ENCODE assay signal across 8 cellular contexts in genomic region chr11:65083134-65083833, GRCh38. TPM values are rescaled to one million over a fixed set of nuclear protein-coding genes. Genes with fewer than 3 reads are reported as not detected.
DNase-seq lines count a peak whose midpoint lies in the region; ATAC-seq and TF ChIP-seq lines count a peak whose summit lies in the region.

No MANE protein-coding gene starts in this region.

- H3K9me3 ChIP-seq in WERI-Rb-1 (ENCODE audit: severe bottlenecking) (no peaks in the 10 kb centered on the region), iPS-15b (ENCODE audit: control insufficient read depth, insufficient read depth, low read length) (no peaks in the 10 kb centered on the region), suprapubic skin (no peaks in the 10 kb centered on the region)

- H3K27ac ChIP-seq in WERI-Rb-1 = peak overlapping the region; percentile 97
- no peak overlapping the region for H3K27ac ChIP-seq in suprapubic skin

- peak overlapping the region; percentile 92 for H3K4me3 ChIP-seq in GM12864 (ENCODE audit: low read depth, low read length)
- peak overlapping the region; percentile 90 for H3K4me3 ChIP-seq in WERI-Rb-1 (ENCODE audit: low read depth, low read length)
- peak overlapping the region; percentile 96 for H3K4me3 ChIP-seq in iPS-15b (ENCODE audit: low read depth, low read length)
- peak overlapping the region; percentile 64 for H3K4me3 ChIP-seq in suprapubic skin

- 3% methylated on average over 10 of the region's 13 CpGs for WGBS in suprapubic skin

- H3K4me1 ChIP-seq in iPS-15b (ENCODE audit: control insufficient read depth, insufficient read depth, low read length) = peaks cover 5% of the 10 kb centered on the region
- peaks cover 16% of the 10 kb centered on the region for H3K4me1 ChIP-seq in suprapubic skin

- no peaks in the 10 kb centered on the region for H3K27me3 ChIP-seq in WERI-Rb-1 (ENCODE audit: insufficient read depth, low read depth, severe bottlenecking)
- H3K27me3 ChIP-seq in iPS-15b (ENCODE audit: control insufficient read depth, insufficient read depth, low read length) = no peaks in the 10 kb centered on the region
- no peaks in the 10 kb centered on the region for H3K27me3 ChIP-seq in suprapubic skin

- H3K36me3 ChIP-seq in WERI-Rb-1 = peaks cover 58% of the 10 kb centered on the region
- H3K36me3 ChIP-seq in iPS-15b (ENCODE audit: control insufficient read depth, insufficient read depth, low read length) = peaks cover 34% of the 10 kb centered on the region
- peaks cover 23% of the 10 kb centered on the region for H3K36me3 ChIP-seq in suprapubic skin

- peak; percentile 4 for TF ChIP-seq CTCF in GM12864 (IDR thresholded peaks at IDR 0.05; ENCODE audit: low read depth, low read length, missing control alignments)
- no peak for TF ChIP-seq CTCF in WERI-Rb-1 (IDR thresholded peaks at IDR 0.05; ENCODE audit: low read depth, low read length)
- TF ChIP-seq CTCF in suprapubic skin (IDR thresholded peaks at IDR 0.05) = no peak

- peak overlapping the region; percentile 93 for H3K9ac ChIP-seq in iPS-15b (ENCODE audit: low read depth, low read length)

- ATAC-seq in HG02610 (IDR thresholded peaks at IDR 0.05; ENCODE audit: unreplicated experiment) (peak; percentile 9), HG02981 (IDR thresholded peaks at IDR 0.05; ENCODE audit: unreplicated experiment) (no peak)

- DNase-seq in GM12864 (ENCODE audit: low read depth) = no peak
- DNase-seq in WERI-Rb-1 = no peak
- DNase-seq in suprapubic skin (ENCODE audit: low spot score in 2 of 2) = no peak
- no peak for DNase-seq in DMS 273 treated with DMSO at 0.1 percent for 48 hours (lab: John Stamatoyannopoulos, UW)
- DNase-seq in NCI-H1417 treated with DMSO at 0.1 percent for 48 hours (lab: John Stamatoyannopoulos, UW) = no peak

- TF ChIP-seq EP300 in suprapubic skin (IDR thresholded peaks at IDR 0.05) = no peak

- TF ChIP-seq POLR2A in suprapubic skin (IDR thresholded peaks at IDR 0.05) = no peak

RNA-seq across cellular contexts. Expression of gene CDCA5, which starts 0.6 kb away (rescaled TPM):
- total RNA-seq in suprapubic skin = 1 to 10 TPM in 3 of 4 donors, under 1 TPM in 1; 0.91 to 6.8 (median 1.4) TPM

RNA-seq across cellular contexts. Expression of gene ZFPL1, which starts 0.7 kb away (rescaled TPM):
- total RNA-seq in suprapubic skin = 10 to 100 TPM; 34.1 to 58.5 (median 41.9) TPM

RNA-seq across cellular contexts. Expression of gene VPS51, which starts 12.7 kb away (rescaled TPM):
- total RNA-seq in suprapubic skin = 100 to 1,000 TPM; 465 to 843 (median 596) TPM

RNA-seq across cellular contexts. Expression of gene NAALADL1, which starts 24.9 kb away (rescaled TPM):
- 1 to 10 TPM; 2.7 to 8.3 (median 5.1) TPM for total RNA-seq in suprapubic skin

RNA-seq across cellular contexts. Expression of gene TM7SF2, which starts 28.4 kb away (rescaled TPM):
- 100 to 1,000 TPM in 2 of 4 donors, 10 to 100 TPM in 2; 76.5 to 214 (median 145) TPM for total RNA-seq in suprapubic skin
